1 cellular context compared by ENCODE assay signal in the genomic region with DNA sequence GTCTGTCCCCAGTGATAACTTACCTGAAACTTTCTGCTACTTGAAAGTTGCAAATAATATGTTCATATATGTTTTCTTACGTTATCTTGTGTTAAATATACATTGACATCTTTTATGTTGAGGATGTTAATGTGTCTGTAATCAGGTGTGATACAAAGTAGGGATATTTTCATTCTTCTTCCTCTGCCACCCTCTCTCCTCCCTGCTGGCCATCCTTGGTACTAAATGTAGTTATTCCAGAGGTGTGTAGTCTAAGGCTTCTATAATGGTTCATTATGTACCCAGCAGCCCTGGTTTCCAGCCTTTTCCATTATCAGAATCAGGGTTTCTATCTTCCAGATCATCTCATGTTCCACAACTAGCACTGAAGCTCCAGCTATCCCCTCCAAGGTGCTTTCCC.
TF ChIP-seq lines count a peak whose summit lies in the region.

No MANE protein-coding gene starts in this region.

TF ChIP-seq in GM23338, 12 proteins besides CTCF, POLR2A, EP300 and RAD21 (continued from another document):
- TF ChIP-seq CREB1 (CRISPR knock-in tag; IDR thresholded peaks at IDR 0.05; ENCODE audit: low read depth) = no peak
- no peak for TF ChIP-seq ZNF114 (CRISPR knock-in tag; IDR thresholded peaks at IDR 0.05)
- no peak for TF ChIP-seq ZNF331 (CRISPR knock-in tag; IDR thresholded peaks at IDR 0.05; ENCODE audit: low read depth)
- TF ChIP-seq, protein P1, sequence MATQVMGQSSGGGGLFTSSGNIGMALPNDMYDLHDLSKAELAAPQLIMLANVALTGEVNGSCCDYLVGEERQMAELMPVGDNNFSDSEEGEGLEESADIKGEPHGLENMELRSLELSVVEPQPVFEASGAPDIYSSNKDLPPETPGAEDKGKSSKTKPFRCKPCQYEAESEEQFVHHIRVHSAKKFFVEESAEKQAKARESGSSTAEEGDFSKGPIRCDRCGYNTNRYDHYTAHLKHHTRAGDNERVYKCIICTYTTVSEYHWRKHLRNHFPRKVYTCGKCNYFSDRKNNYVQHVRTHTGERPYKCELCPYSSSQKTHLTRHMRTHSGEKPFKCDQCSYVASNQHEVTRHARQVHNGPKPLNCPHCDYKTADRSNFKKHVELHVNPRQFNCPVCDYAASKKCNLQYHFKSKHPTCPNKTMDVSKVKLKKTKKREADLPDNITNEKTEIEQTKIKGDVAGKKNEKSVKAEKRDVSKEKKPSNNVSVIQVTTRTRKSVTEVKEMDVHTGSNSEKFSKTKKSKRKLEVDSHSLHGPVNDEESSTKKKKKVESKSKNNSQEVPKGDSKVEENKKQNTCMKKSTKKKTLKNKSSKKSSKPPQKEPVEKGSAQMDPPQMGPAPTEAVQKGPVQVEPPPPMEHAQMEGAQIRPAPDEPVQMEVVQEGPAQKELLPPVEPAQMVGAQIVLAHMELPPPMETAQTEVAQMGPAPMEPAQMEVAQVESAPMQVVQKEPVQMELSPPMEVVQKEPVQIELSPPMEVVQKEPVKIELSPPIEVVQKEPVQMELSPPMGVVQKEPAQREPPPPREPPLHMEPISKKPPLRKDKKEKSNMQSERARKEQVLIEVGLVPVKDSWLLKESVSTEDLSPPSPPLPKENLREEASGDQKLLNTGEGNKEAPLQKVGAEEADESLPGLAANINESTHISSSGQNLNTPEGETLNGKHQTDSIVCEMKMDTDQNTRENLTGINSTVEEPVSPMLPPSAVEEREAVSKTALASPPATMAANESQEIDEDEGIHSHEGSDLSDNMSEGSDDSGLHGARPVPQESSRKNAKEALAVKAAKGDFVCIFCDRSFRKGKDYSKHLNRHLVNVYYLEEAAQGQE (IDR thresholded peaks at IDR 0.05; ENCODE audit: unreplicated experiment) = no peak
